In genomic region chr20:15627501-15627903, GRCh38 we compare ENCODE assay signal across 22 cellular contexts.
DNase-seq lines count a peak whose midpoint lies in the region; ATAC-seq and TF ChIP-seq lines count a peak whose summit lies in the region.
"Had no signal": no experiment of that assay in that cellular context is flagged by ENCODE, and none has a peak within 500 bp of the region (broad histone marks: within the 10 kb centered on the region; RNA-seq: fewer than 3 reads in every experiment).

No MANE protein-coding gene starts in this region.

- TF ChIP-seq CTCF in upper lobe of left lung (IDR thresholded peaks at IDR 0.05) = no peak

- no peak for TF ChIP-seq EP300 in upper lobe of left lung (IDR thresholded peaks at IDR 0.05)

- H3K27me3 ChIP-seq in H7 (ENCODE audit: control insufficient read depth, insufficient read depth, low read length) = no peaks in the 10 kb centered on the region
- no peaks in the 10 kb centered on the region for H3K27me3 ChIP-seq in NT2/D1 (ENCODE audit: insufficient read depth, insufficient read length)
- no peaks in the 10 kb centered on the region for H3K27me3 ChIP-seq in upper lobe of left lung
- H3K27me3 ChIP-seq: BLaER1 treated with 17β-estradiol and CSF1 and Interleukin-3, amounts not matched to agents 10 nM and 100 nM; Peyer's patch had no signal

- ATAC-seq in upper lobe of left lung (ENCODE audit: low FRiP score in 2 of 2) = no peak
- ATAC-seq: K562 had no signal

- DNase-seq in H7 (peak; percentile 11), NT2/D1 (ENCODE audit: low read depth, low spot score) (peak; percentile 56), iPS DF 4.7 (ENCODE audit: extremely low read depth, low spot score) (peak; percentile 28), DMS114 treated with DMSO at 0.1 percent for 48 hours (lab: John Stamatoyannopoulos, UW; ENCODE audit: unreplicated experiment) (no peak), upper lobe of left lung (no peak), EL (no peak)
- no peak for DNase-seq in activated CD4-positive, alpha-beta T cell treated with anti-CD3 and anti-CD28 coated beads, Interleukin-2, amount 50 U/mL, for 1 hour
- DNase-seq: AML-193; CD4-positive, alpha-beta T cell; GF-D8; Kasumi-1; NCI-H1105; NCI-H146; NCI-H2029; NCI-H446 treated with DMSO at 0.1 percent for 48 hours; NCI-H526; OCI-M1; Peyer's patch; SHP77 treated with DMSO at 0.1 percent for 48 hours had no signal

- H3K4me3 ChIP-seq in H7 (ENCODE audit: insufficient read depth, low read depth, low read length) = no peak overlapping the region
- H3K4me3 ChIP-seq in NT2/D1 (ENCODE audit: insufficient read length, low read depth) = no peak overlapping the region
- H3K4me3 ChIP-seq in upper lobe of left lung = no peak overlapping the region
- H3K4me3 ChIP-seq: BLaER1 treated with 17β-estradiol and CSF1 and Interleukin-3, amounts not matched to agents 10 nM and 100 nM; K562; Peyer's patch had no signal

- H3K4me1 ChIP-seq in NT2/D1 (ENCODE audit: insufficient read depth, insufficient read length) = no peaks in the 10 kb centered on the region
- H3K4me1 ChIP-seq in upper lobe of left lung = no peaks in the 10 kb centered on the region
- H3K4me1 ChIP-seq: BLaER1 treated with 17β-estradiol and CSF1 and Interleukin-3, amounts not matched to agents 10 nM and 100 nM; Peyer's patch had no signal

- no peak overlapping the region for H3K27ac ChIP-seq in upper lobe of left lung
- H3K27ac ChIP-seq: BLaER1 treated with 17β-estradiol and CSF1 and Interleukin-3, amounts not matched to agents 10 nM and 100 nM; HL-60; Peyer's patch had no signal

- H3K9me3 ChIP-seq in NT2/D1 (ENCODE audit: insufficient read depth, low read length) (no peaks in the 10 kb centered on the region), upper lobe of left lung (no peaks in the 10 kb centered on the region)
- H3K9me3 ChIP-seq: BLaER1 treated with 17β-estradiol and CSF1 and Interleukin-3, amounts not matched to agents 10 nM and 100 nM; Peyer's patch had no signal

- TF ChIP-seq POLR2A in upper lobe of left lung (IDR thresholded peaks at IDR 0.05) = no peak

- H3K36me3 ChIP-seq in H7 (replicated peaks; ENCODE audit: control insufficient read depth, insufficient read depth, low read length) = no peaks in the 10 kb centered on the region
- H3K36me3 ChIP-seq in NT2/D1 (ENCODE audit: insufficient read depth, insufficient read length, low read length) = no peaks in the 10 kb centered on the region
- H3K36me3 ChIP-seq in upper lobe of left lung = no peaks in the 10 kb centered on the region
- H3K36me3 ChIP-seq: BLaER1 treated with 17β-estradiol and CSF1 and Interleukin-3, amounts not matched to agents 10 nM and 100 nM; Peyer's patch had no signal

- no peak overlapping the region for H3K9ac ChIP-seq in NT2/D1 (ENCODE audit: insufficient read length, low read depth)
- H3K9ac ChIP-seq: BLaER1 treated with 17β-estradiol and CSF1 and Interleukin-3, amounts not matched to agents 10 nM and 100 nM had no signal

Comparison
In these comparisons a context has a peak if more than half of its experiments do, and no peak if none do; other contexts are left out.
1. DNase-seq: peak in H7 (single experiment), NT2/D1 (single experiment) and iPS DF 4.7 (single experiment); none in DMS114 treated with DMSO at 0.1 percent for 48 hours (single experiment), upper lobe of left lung (0 of 2), activated CD4-positive, alpha-beta T cell treated with anti-CD3 and anti-CD28 coated beads, Interleukin-2, amount 50 U/mL, for 1 hour (single experiment) and EL (single experiment).